In the genomic region with DNA sequence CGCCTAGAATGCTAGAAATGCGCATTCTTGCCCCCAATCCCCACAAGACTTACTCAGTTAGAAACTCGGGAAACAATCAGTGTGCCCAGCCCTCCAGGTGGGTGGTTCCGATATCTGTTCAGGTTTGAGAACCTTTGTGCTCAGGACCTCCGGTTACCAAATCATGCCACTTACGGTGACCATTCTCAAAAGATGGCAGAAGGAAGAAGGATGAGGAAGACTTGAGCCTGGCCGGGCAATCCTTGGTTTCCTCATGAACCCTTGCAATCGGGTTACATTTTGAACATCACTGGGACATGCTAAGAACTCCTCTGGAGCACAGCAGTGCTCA, we compare ENCODE assay signal across 9 cellular contexts. TPM values are rescaled to one million over a fixed set of nuclear protein-coding genes. Genes with fewer than 3 reads are reported as not detected.
A peak's percentile ranks its signal among the peaks of the same experiment; 100 is the strongest.
DNase-seq lines count a peak whose midpoint lies in the region; ATAC-seq and TF ChIP-seq lines count a peak whose summit lies in the region.
"Had no signal": no experiment of that assay in that cellular context is flagged by ENCODE, and none has a peak within 500 bp of the region (broad histone marks: within the 10 kb centered on the region; RNA-seq: fewer than 3 reads in every experiment).

No MANE protein-coding gene starts in this region.

- no peaks in the 10 kb centered on the region for H3K9me3 Mint-ChIP-seq in CD4-positive, alpha-beta T cell
- no peaks in the 10 kb centered on the region for H3K9me3 Mint-ChIP-seq in activated T-helper 1 cell treated with anti-CD3 and anti-CD28 coated beads, Interleukin-12 subunit alpha, Interleukin-12 subunit beta, Interleukin-2, Interleukin-4 antibody, amounts not matched to agents 30 ng/mL and 10 ng/mL and 1 ng/mL, durations not matched to agents 14 hours and 24 hours and 36 hours
- H3K9me3 Mint-ChIP-seq in naive thymus-derived CD8-positive, alpha-beta T cell, result no peaks in the 10 kb centered on the region

- H3K27ac Mint-ChIP-seq in CD4-positive, alpha-beta T cell, result peak overlapping the region; percentile 77
- peak overlapping the region; percentile 94 for H3K27ac Mint-ChIP-seq in activated T-helper 1 cell treated with anti-CD3 and anti-CD28 coated beads, Interleukin-12 subunit alpha, Interleukin-12 subunit beta, Interleukin-2, Interleukin-4 antibody, amounts not matched to agents 30 ng/mL and 10 ng/mL and 1 ng/mL, durations not matched to agents 14 hours and 24 hours and 36 hours
- peak overlapping the region in 4 of 10 donors; percentile 24 to 70 (median 48) for H3K27ac Mint-ChIP-seq in naive thymus-derived CD8-positive, alpha-beta T cell

- H3K9me3 ChIP-seq in CD4-positive, alpha-beta T cell (ENCODE audit: control insufficient read depth, low read length), result no peaks in the 10 kb centered on the region
- no peaks in the 10 kb centered on the region for H3K9me3 ChIP-seq in A673 (ENCODE audit: low read depth, low read length, poor library complexity, severe bottlenecking)
- H3K9me3 ChIP-seq: thyroid gland had no signal

- BruUV-seq in A673 (replicated peaks; lab: Mats Ljungman, UMichigan), result no TSS peak

- peaks cover 41% of the 10 kb centered on the region for H3K4me1 Mint-ChIP-seq in CD4-positive, alpha-beta T cell (ENCODE audit: low read depth)
- H3K4me1 Mint-ChIP-seq in activated T-helper 1 cell treated with anti-CD3 and anti-CD28 coated beads, Interleukin-12 subunit alpha, Interleukin-12 subunit beta, Interleukin-2, Interleukin-4 antibody, amounts not matched to agents 30 ng/mL and 10 ng/mL and 1 ng/mL, durations not matched to agents 14 hours and 24 hours and 36 hours (ENCODE audit: low read depth), result peaks cover 76% of the 10 kb centered on the region
- H3K4me1 Mint-ChIP-seq in naive thymus-derived CD8-positive, alpha-beta T cell, result peaks cover 7 to 35% (median 28%) of the 10 kb centered on the region in 4 donors

- H3K4me1 ChIP-seq in A673 (ENCODE audit: insufficient read depth, low read length, poor library complexity, severe bottlenecking), result peaks cover 8% of the 10 kb centered on the region

- no peak overlapping the region for H3K27ac ChIP-seq in CD4-positive, alpha-beta T cell (ENCODE audit: low read depth, low read length)
- no peak overlapping the region for H3K27ac ChIP-seq in A673 (ENCODE audit: low read depth, low read length, poor library complexity, severe bottlenecking)
- H3K27ac ChIP-seq: thyroid gland had no signal

- H3K4me3 ChIP-seq in A673 (ENCODE audit: low read depth, low read length, poor library complexity, severe bottlenecking), result no peak overlapping the region
- H3K4me3 ChIP-seq: thyroid gland had no signal

- H3K36me3 Mint-ChIP-seq in CD4-positive, alpha-beta T cell (ENCODE audit: low read depth), result no peaks in the 10 kb centered on the region
- peaks cover 2% of the 10 kb centered on the region for H3K36me3 Mint-ChIP-seq in activated T-helper 1 cell treated with anti-CD3 and anti-CD28 coated beads, Interleukin-12 subunit alpha, Interleukin-12 subunit beta, Interleukin-2, Interleukin-4 antibody, amounts not matched to agents 30 ng/mL and 10 ng/mL and 1 ng/mL, durations not matched to agents 14 hours and 24 hours and 36 hours (ENCODE audit: low read depth)
- H3K36me3 Mint-ChIP-seq in naive thymus-derived CD8-positive, alpha-beta T cell, result no peaks in the 10 kb centered on the region

- peak overlapping the region; percentile 85 for H3K4me3 Mint-ChIP-seq in CD4-positive, alpha-beta T cell
- H3K4me3 Mint-ChIP-seq in activated T-helper 1 cell treated with anti-CD3 and anti-CD28 coated beads, Interleukin-12 subunit alpha, Interleukin-12 subunit beta, Interleukin-2, Interleukin-4 antibody, amounts not matched to agents 30 ng/mL and 10 ng/mL and 1 ng/mL, durations not matched to agents 14 hours and 24 hours and 36 hours, result peak overlapping the region; percentile 73
- peak overlapping the region; percentile 30 to 83 (median 57) for H3K4me3 Mint-ChIP-seq in naive thymus-derived CD8-positive, alpha-beta T cell

- H3K27me3 Mint-ChIP-seq in CD4-positive, alpha-beta T cell, result no peaks in the 10 kb centered on the region
- peaks cover 7% of the 10 kb centered on the region for H3K27me3 Mint-ChIP-seq in activated T-helper 1 cell treated with anti-CD3 and anti-CD28 coated beads, Interleukin-12 subunit alpha, Interleukin-12 subunit beta, Interleukin-2, Interleukin-4 antibody, amounts not matched to agents 30 ng/mL and 10 ng/mL and 1 ng/mL, durations not matched to agents 14 hours and 24 hours and 36 hours (ENCODE audit: insufficient read depth)
- H3K27me3 Mint-ChIP-seq in naive thymus-derived CD8-positive, alpha-beta T cell, result peaks cover 0 to 4% (median 1%) of the 10 kb centered on the region in 5 donors

- no peak for ATAC-seq in CD4-positive, alpha-beta T cell (ENCODE audit: poor library complexity)
- ATAC-seq in GM21786 (IDR thresholded peaks at IDR 0.05; ENCODE audit: unreplicated experiment) (peak; percentile 1), HG02981 (IDR thresholded peaks at IDR 0.05; ENCODE audit: unreplicated experiment) (no peak), GM19463 (IDR thresholded peaks at IDR 0.05; ENCODE audit: unreplicated experiment) (no peak)
- no peak for ATAC-seq in naive thymus-derived CD8-positive, alpha-beta T cell

- CTCF ChIA-PET in CD4-positive, alpha-beta T cell (lab: Charles Lee), result interaction anchor here (2.1 kb wide), 1 partner anchor 32 kb away, joined by 5 read pairs; no protein-coding TSS in a partner anchor
- CTCF ChIA-PET in A673 (lab: Charles Lee), result no interaction called here

- POLR2A ChIA-PET in CD4-positive, alpha-beta T cell (lab: Charles Lee), result interaction anchor here (0.6 to 1.1 kb wide), 5 partner anchors 9 to 269 kb away, joined by 3 read pairs; no protein-coding TSS in a partner anchor
- POLR2A ChIA-PET in naive thymus-derived CD8-positive, alpha-beta T cell (lab: Charles Lee), result no interaction called here
- POLR2A ChIA-PET in A673 (lab: Charles Lee; ENCODE audit: low non-redundant PET), result no interaction called here

- H3K27me3 ChIP-seq in CD4-positive, alpha-beta T cell (ENCODE audit: control insufficient read depth, insufficient read depth, low read length), result no peaks in the 10 kb centered on the region
- H3K27me3 ChIP-seq in A673 (replicated peaks; ENCODE audit: insufficient read depth, low read depth, low read length, poor library complexity), result peaks cover 24% of the 10 kb centered on the region
- H3K27me3 ChIP-seq: thyroid gland had no signal

- DNase-seq in CD4-positive, alpha-beta T cell, result no peak
- DNase-seq in activated T-helper 1 cell treated with anti-CD3 and anti-CD28 coated beads, Interleukin-12 subunit alpha, Interleukin-12 subunit beta, Interleukin-2, Interleukin-4 antibody, amounts not matched to agents 30 ng/mL and 10 ng/mL and 1 ng/mL, durations not matched to agents 14 hours and 24 hours and 36 hours (ENCODE audit: low spot score), result no peak
- DNase-seq in naive thymus-derived CD8-positive, alpha-beta T cell, result no peak
- DNase-seq in A673 (ENCODE audit: low spot score) (no peak), globus pallidus (ENCODE audit: low spot score) (no peak)
- DNase-seq: thyroid gland had no signal

- intact Hi-C loops in CD4-positive, alpha-beta T cell (cut with DNase I, micrococcal nuclease), result no loop called here
- intact Hi-C loops in activated T-helper 1 cell treated with anti-CD3 and anti-CD28 coated beads, Interleukin-12 subunit alpha, Interleukin-12 subunit beta, Interleukin-2, Interleukin-4 antibody, amounts not matched to agents 30 ng/mL and 10 ng/mL and 1 ng/mL, durations not matched to agents 14 hours and 24 hours and 36 hours (cut with micrococcal nuclease), result loop anchor here (1.0 to 5.0 kb wide), 7 partner anchors 10 to 329 kb away; partner anchors contain the start of gene GDI2
- intact Hi-C loops in A673 (cut with micrococcal nuclease; ENCODE audit: unreplicated experiment), result no loop called here

- H3K36me3 ChIP-seq in A673 (ENCODE audit: insufficient read depth, low read length, poor library complexity, severe bottlenecking), result no peaks in the 10 kb centered on the region
- H3K36me3 ChIP-seq: thyroid gland had no signal

- TF ChIP-seq CTCF in CD4-positive, alpha-beta T cell (IDR thresholded peaks at IDR 0.05), result no peak
- no peak for TF ChIP-seq CTCF in A673 (conservative IDR thresholded peaks at IDR 0.05; ENCODE audit: low read depth, low read length)

RNA-seq across cellular contexts. Expression of gene RBM17, which starts 52.1 kb away (rescaled TPM):
- total RNA-seq in CD4-positive, alpha-beta T cell, result 100 to 1,000 TPM; 143 to 150 TPM
- 265 and 283 TPM in 2 replicates for total RNA-seq in activated T-helper 1 cell treated with anti-CD3 and anti-CD28 coated beads, Interleukin-12 subunit alpha, Interleukin-12 subunit beta, Interleukin-2, Interleukin-4 antibody, amounts not matched to agents 30 ng/mL and 10 ng/mL and 1 ng/mL, durations not matched to agents 14 hours and 24 hours and 36 hours
- 100 to 1,000 TPM; 129 to 130 TPM for total RNA-seq in naive thymus-derived CD8-positive, alpha-beta T cell
- polyA plus RNA-seq in naive thymus-derived CD8-positive, alpha-beta T cell, result 10 to 100 TPM; 57.4 to 84.9 (median 61.3) TPM
- 195 and 200 TPM in 2 replicates for total RNA-seq in A673 (2021)
